Comparison of ENCODE assay signal across 9 cellular contexts in genomic region chr3:38662544-38662943, GRCh38. TPM values are rescaled to one million over a fixed set of nuclear protein-coding genes. Genes with fewer than 3 reads are reported as not detected.
DNase-seq lines count a peak whose midpoint lies in the region; ATAC-seq and TF ChIP-seq lines count a peak whose summit lies in the region.
"Had no signal": no experiment of that assay in that cellular context is flagged by ENCODE, and none has a peak within 500 bp of the region (broad histone marks: within the 10 kb centered on the region; RNA-seq: fewer than 3 reads in every experiment).

No MANE protein-coding gene starts in this region.

- H3K9me2 ChIP-seq in OCI-LY1 (ENCODE audit: low read depth, low read length), result no peaks in the 10 kb centered on the region

- no peaks in the 10 kb centered on the region for H4K20me1 ChIP-seq in OCI-LY1 (ENCODE audit: insufficient read depth, low read length)

- TF ChIP-seq CTCF in AG04450 (IDR thresholded peaks at IDR 0.05; ENCODE audit: low read depth, low read length) (peak; percentile 45), OCI-LY1 (IDR thresholded peaks at IDR 0.05; ENCODE audit: low read length) (peak; percentile 61; the same call in 1 of the 2 replicates), prostate gland (IDR thresholded peaks at IDR 0.05) (no peak)

- H3K36me3 ChIP-seq in H7 (replicated peaks; ENCODE audit: control insufficient read depth, insufficient read depth, low read length) (no peaks in the 10 kb centered on the region), OCI-LY1 (ENCODE audit: insufficient read depth, low read length) (no peaks in the 10 kb centered on the region), prostate gland (no peaks in the 10 kb centered on the region)

- no peak overlapping the region for H3K4me2 ChIP-seq in OCI-LY1 (ENCODE audit: low read length)

- H3K27me3 ChIP-seq in AG04450 (ENCODE audit: control insufficient read depth, insufficient read depth, low read length), result peaks cover 17% of the 10 kb centered on the region
- H3K27me3 ChIP-seq in H7 (ENCODE audit: control insufficient read depth, insufficient read depth, low read length), result no peaks in the 10 kb centered on the region
- no peaks in the 10 kb centered on the region for H3K27me3 ChIP-seq in OCI-LY1 (ENCODE audit: insufficient read depth, low read length)
- H3K27me3 ChIP-seq in prostate gland (replicated peaks; ENCODE audit: insufficient read depth), result peaks cover 6% of the 10 kb centered on the region

- ATAC-seq in GM21786 (IDR thresholded peaks at IDR 0.05; ENCODE audit: unreplicated experiment), result no peak

- H3K4me3 ChIP-seq in AG04450 (ENCODE audit: low read depth, low read length) (no peak overlapping the region), H7 (ENCODE audit: insufficient read depth, low read depth, low read length) (no peak overlapping the region), OCI-LY1 (ENCODE audit: low read depth, low read length, poor library complexity, severe bottlenecking) (no peak overlapping the region), prostate gland (no peak overlapping the region)

- 44% methylated on average over 4 of the region's 4 CpGs for WGBS in prostate gland

- DNase-seq in AG04450 (ENCODE audit: low read depth, low spot score), result no peak
- peak; percentile 69 for DNase-seq in H7
- peak; percentile 7 for DNase-seq in fibroblast of gingiva (ENCODE audit: low read depth)
- no peak for DNase-seq in GDM1 (lab: John Stamatoyannopoulos, UW)
- DNase-seq in prostate gland (ENCODE audit: low spot score), result no peak
- DNase-seq in hippocampal formation (lab: John Stamatoyannopoulos, UW), result no peak
- DNase-seq: NCI-H2081 treated with DMSO at 0.1 percent for 48 hours had no signal

- H2AFZ ChIP-seq in OCI-LY1 (ENCODE audit: low read length), result no peak overlapping the region

- no peaks in the 10 kb centered on the region for H3K79me2 ChIP-seq in OCI-LY1 (ENCODE audit: insufficient read depth, low read length)

- no peak for TF ChIP-seq POLR2A in prostate gland (IDR thresholded peaks at IDR 0.05)

- H3K9me3 ChIP-seq in AG04450 (ENCODE audit: control insufficient read depth, insufficient read depth, low read length) (no peaks in the 10 kb centered on the region), OCI-LY1 (ENCODE audit: low read length) (no peaks in the 10 kb centered on the region), prostate gland (no peaks in the 10 kb centered on the region)

- H3F3A ChIP-seq in OCI-LY1 (ENCODE audit: insufficient read depth, low read length), result no peaks in the 10 kb centered on the region

- POLR2A ChIA-PET in AG04450 (lab: Yijun Ruan, JAX), result no interaction called here

- H3K4me1 ChIP-seq in OCI-LY1 (ENCODE audit: insufficient read depth, low read length, severe bottlenecking) (no peaks in the 10 kb centered on the region), prostate gland (replicated peaks) (no peaks in the 10 kb centered on the region)

- H3K27ac ChIP-seq in AG04450 (ENCODE audit: low read depth, low read length) (no peak overlapping the region), OCI-LY1 (ENCODE audit: low read depth, low read length, poor library complexity, severe bottlenecking) (no peak overlapping the region), prostate gland (no peak overlapping the region)

- CTCF ChIA-PET in AG04450 (lab: Charles Lee), result interaction anchor here (0.8 to 3.1 kb wide), 4 partner anchors 11 to 337 kb away, joined by 3 to 18 read pairs (median 4); no protein-coding TSS in a partner anchor

- H3K9ac ChIP-seq in OCI-LY1 (ENCODE audit: low read length), result no peak overlapping the region

- intact Hi-C loops in prostate gland (cut with DNase I), result no loop called here

RNA-seq across cellular contexts. Expression of gene SCN5A, which starts 13.1 kb away (rescaled TPM):
- 0.63 and 1.4 TPM in 2 replicates for polyA plus RNA-seq in AG04450 (2011; rRNA removed)
- 0.74 and 1.8 TPM in 2 replicates for polyA minus RNA-seq in AG04450 (2011; rRNA and poly(A)+ RNA removed)
- 2.9 and 8.1 TPM in 2 replicates for total RNA-seq in H7 (2014; rRNA removed; shearing (Covaris generic))
- 1 to 10 TPM in 1 of 2 donors, under 1 TPM in 1; 0.23 to 1.5 TPM for total RNA-seq in prostate gland

Comparison
In these comparisons a context has a peak if more than half of its experiments do, and no peak if none do; other contexts are left out.
1. DNase-seq: peak in H7 (single experiment) and fibroblast of gingiva (single experiment); none in AG04450 (single experiment), GDM1 (single experiment), prostate gland (single experiment) and hippocampal formation (0 of 2).
2. CTCF ChIP-seq: peak in AG04450 (single experiment) and OCI-LY1 (single experiment); none in prostate gland (0 of 4).